In the genomic region with DNA sequence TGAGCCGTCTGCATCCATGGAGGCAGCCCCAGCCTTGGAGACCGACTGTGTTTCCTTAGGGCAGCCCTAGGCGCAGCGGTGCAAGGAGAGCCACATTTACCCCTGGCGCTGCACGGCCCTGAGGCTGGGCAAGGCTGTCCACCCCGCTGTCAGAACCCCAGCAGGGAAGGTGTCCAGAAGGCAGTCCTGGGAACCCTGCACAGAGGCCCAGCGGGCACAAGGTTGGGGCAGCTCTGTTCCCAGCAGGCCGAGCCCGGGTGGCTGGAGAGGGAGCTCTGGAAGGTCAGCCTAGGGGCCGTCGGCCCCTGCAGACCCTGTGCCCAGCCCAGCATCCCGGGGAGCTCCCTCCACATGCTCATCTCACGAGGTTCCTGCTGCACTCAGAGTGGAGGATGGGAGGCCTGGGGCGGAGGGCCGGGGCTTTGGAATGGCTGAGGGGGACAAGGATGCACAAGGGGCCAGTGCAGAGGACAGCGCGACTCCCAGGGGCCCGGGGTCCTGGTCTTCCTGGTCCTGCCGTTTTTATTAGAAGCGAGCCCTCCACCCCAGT, we compare ENCODE assay signal across 8 cellular contexts. TPM values are rescaled to one million over a fixed set of nuclear protein-coding genes. Genes with fewer than 3 reads are reported as not detected.
A peak's percentile ranks its signal among the peaks of the same experiment; 100 is the strongest.
DNase-seq lines count a peak whose midpoint lies in the region; ATAC-seq, FAIRE-seq and TF ChIP-seq lines count a peak whose summit lies in the region.

No MANE protein-coding gene starts in this region.

- H3K4me1 ChIP-seq in lower lobe of right lung (peaks cover 23% of the 10 kb centered on the region), uterus (no peaks in the 10 kb centered on the region), tibial nerve (peaks cover 0 to 33% (median 17%) of the 10 kb centered on the region in 4 donors)

- H3K36me3 ChIP-seq in bronchial epithelial cell (ENCODE audit: control insufficient read depth, insufficient read depth, low read length) (no peaks in the 10 kb centered on the region), lower lobe of right lung (no peaks in the 10 kb centered on the region), uterus (no peaks in the 10 kb centered on the region), tibial nerve (no peaks in the 10 kb centered on the region)

- TF ChIP-seq POLR2A in uterus (IDR thresholded peaks at IDR 0.05): no peak
- no peak for TF ChIP-seq POLR2A in tibial nerve (IDR thresholded peaks at IDR 0.05)

- H3K4me3 ChIP-seq in bronchial epithelial cell (ENCODE audit: low read depth, low read length) (peak overlapping the region; percentile 44), lower lobe of right lung (peak overlapping the region; percentile 50), uterus (peak overlapping the region in 1 of 2 donors; percentile 29), tibial nerve (peak overlapping the region in 2 of 4 donors; percentile 48 to 53)

- peaks cover 4% of the 10 kb centered on the region for H3K27me3 ChIP-seq in bronchial epithelial cell (ENCODE audit: control insufficient read depth, insufficient read depth, low read length)
- peaks cover 19% of the 10 kb centered on the region for H3K27me3 ChIP-seq in lower lobe of right lung (ENCODE audit: low read depth)
- no peaks in the 10 kb centered on the region for H3K27me3 ChIP-seq in uterus
- H3K27me3 ChIP-seq in tibial nerve: peaks cover 0 to 21% of the 10 kb centered on the region in 2 donors

- no peak overlapping the region for H3K27ac Mint-ChIP-seq in activated naive CD4-positive, alpha-beta T cell treated with anti-CD3 and anti-CD28 coated beads, Interleukin-2, amount 50 U/mL, for 24 hours

- peak overlapping the region; percentile 51 for H3K4me3 Mint-ChIP-seq in activated naive CD4-positive, alpha-beta T cell treated with anti-CD3 and anti-CD28 coated beads, Interleukin-2, amount 50 U/mL, for 24 hours

- H3K9me3 Mint-ChIP-seq in activated naive CD4-positive, alpha-beta T cell treated with anti-CD3 and anti-CD28 coated beads, Interleukin-2, amount 50 U/mL, for 24 hours: no peaks in the 10 kb centered on the region

- H3K36me3 Mint-ChIP-seq in activated naive CD4-positive, alpha-beta T cell treated with anti-CD3 and anti-CD28 coated beads, Interleukin-2, amount 50 U/mL, for 24 hours: peaks cover 1% of the 10 kb centered on the region

- TF ChIP-seq CTCF in bronchial epithelial cell (IDR thresholded peaks at IDR 0.05; ENCODE audit: insufficient read depth, low read length, severe bottlenecking) (no peak), lower lobe of right lung (IDR thresholded peaks at IDR 0.05) (no peak), uterus (IDR thresholded peaks at IDR 0.05) (no peak), tibial nerve (IDR thresholded peaks at IDR 0.05) (no peak)

- no peak for DNase-seq in activated naive CD4-positive, alpha-beta T cell (lab: John Stamatoyannopoulos, UW)
- DNase-seq in bronchial epithelial cell (ENCODE audit: low read depth): no peak
- peak; percentile 43 for DNase-seq in lower lobe of right lung
- peak; percentile 15 to 20 for DNase-seq in uterus
- no peak for DNase-seq in GDM1 (lab: John Stamatoyannopoulos, UW)
- DNase-seq in tibial nerve (ENCODE audit: low spot score in 2 of 2): no peak

- ATAC-seq in lower lobe of right lung (peak; percentile 4 to 6), HG03565 (IDR thresholded peaks at IDR 0.05; ENCODE audit: unreplicated experiment) (no peak)

- no peak for FAIRE-seq in bronchial epithelial cell (lab: Jason Lieb, UNC)

- peaks cover 4% of the 10 kb centered on the region for H3K4me1 Mint-ChIP-seq in activated naive CD4-positive, alpha-beta T cell treated with anti-CD3 and anti-CD28 coated beads, Interleukin-2, amount 50 U/mL, for 24 hours

- H3K9me3 ChIP-seq in lower lobe of right lung: no peaks in the 10 kb centered on the region
- no peaks in the 10 kb centered on the region for H3K9me3 ChIP-seq in uterus
- no peaks in the 10 kb centered on the region for H3K9me3 ChIP-seq in tibial nerve

- H3K27ac ChIP-seq in lower lobe of right lung: no peak overlapping the region
- H3K27ac ChIP-seq in uterus: no peak overlapping the region
- no peak overlapping the region for H3K27ac ChIP-seq in tibial nerve

- intact Hi-C loops in lower lobe of right lung (cut with DNase I) (no loop called here), uterus (cut with DNase I; ENCODE audit: low total_unique reads) (loop anchor here (10.0 kb wide), 1 partner anchor 71 kb away; no protein-coding TSS in a partner anchor)

- WGBS in tibial nerve, 2 donors: 87 to 88% methylated on average over 7 to 17 of the region's 21 CpGs

- TF ChIP-seq EP300 in tibial nerve (IDR thresholded peaks at IDR 0.05): no peak

- peaks cover 24% of the 10 kb centered on the region for H3K27me3 Mint-ChIP-seq in activated naive CD4-positive, alpha-beta T cell treated with anti-CD3 and anti-CD28 coated beads, Interleukin-2, amount 50 U/mL, for 24 hours

RNA-seq across cellular contexts. Expression of a gene that starts 19.9 kb away (rescaled TPM):
- 0.51 and 0.53 TPM in 2 replicates for total RNA-seq in bronchial epithelial cell
- 2.2 TPM for total RNA-seq in lower lobe of right lung
- total RNA-seq in uterus: 10 to 100 TPM in 2 of 4 donors, 1 to 10 TPM in 2; 1.0 to 40.7 (median 13.8) TPM
- total RNA-seq in tibial nerve: 10 to 100 TPM in 2 of 4 donors, 1 to 10 TPM in 2; 2.6 to 15.9 (median 11.5) TPM

RNA-seq across cellular contexts. Expression of a gene that starts 55.3 kb away (rescaled TPM):
- total RNA-seq in bronchial epithelial cell: 116 and 128 TPM in 2 replicates
- 46.5 TPM for total RNA-seq in lower lobe of right lung
- total RNA-seq in uterus: 10 to 100 TPM; 21.8 to 58.8 (median 37.5) TPM
- total RNA-seq in tibial nerve: 10 to 100 TPM; 28.2 to 54.0 (median 46.4) TPM

RNA-seq across cellular contexts. Expression of a gene that starts 56.6 kb away (rescaled TPM):
- 4.5 and 6.8 TPM in 2 replicates for total RNA-seq in bronchial epithelial cell
- 17.0 TPM for total RNA-seq in lower lobe of right lung
- 10 to 100 TPM in 2 of 4 donors, 1 to 10 TPM in 2; 1.8 to 15.3 (median 9.6) TPM for total RNA-seq in uterus
- 10 to 100 TPM in 3 of 4 donors, 1 to 10 TPM in 1; 4.2 to 19.2 (median 11.9) TPM for total RNA-seq in tibial nerve

Comparison
In these comparisons a context has a peak if more than half of its experiments do, and no peak if none do; other contexts are left out.
1. DNase-seq: peak in lower lobe of right lung (single experiment) and uterus (2 of 2); none in activated naive CD4-positive, alpha-beta T cell (0 of 4), bronchial epithelial cell (single experiment), GDM1 (single experiment) and tibial nerve (0 of 2).